8 cellular contexts compared by ENCODE assay signal in the genomic region with DNA sequence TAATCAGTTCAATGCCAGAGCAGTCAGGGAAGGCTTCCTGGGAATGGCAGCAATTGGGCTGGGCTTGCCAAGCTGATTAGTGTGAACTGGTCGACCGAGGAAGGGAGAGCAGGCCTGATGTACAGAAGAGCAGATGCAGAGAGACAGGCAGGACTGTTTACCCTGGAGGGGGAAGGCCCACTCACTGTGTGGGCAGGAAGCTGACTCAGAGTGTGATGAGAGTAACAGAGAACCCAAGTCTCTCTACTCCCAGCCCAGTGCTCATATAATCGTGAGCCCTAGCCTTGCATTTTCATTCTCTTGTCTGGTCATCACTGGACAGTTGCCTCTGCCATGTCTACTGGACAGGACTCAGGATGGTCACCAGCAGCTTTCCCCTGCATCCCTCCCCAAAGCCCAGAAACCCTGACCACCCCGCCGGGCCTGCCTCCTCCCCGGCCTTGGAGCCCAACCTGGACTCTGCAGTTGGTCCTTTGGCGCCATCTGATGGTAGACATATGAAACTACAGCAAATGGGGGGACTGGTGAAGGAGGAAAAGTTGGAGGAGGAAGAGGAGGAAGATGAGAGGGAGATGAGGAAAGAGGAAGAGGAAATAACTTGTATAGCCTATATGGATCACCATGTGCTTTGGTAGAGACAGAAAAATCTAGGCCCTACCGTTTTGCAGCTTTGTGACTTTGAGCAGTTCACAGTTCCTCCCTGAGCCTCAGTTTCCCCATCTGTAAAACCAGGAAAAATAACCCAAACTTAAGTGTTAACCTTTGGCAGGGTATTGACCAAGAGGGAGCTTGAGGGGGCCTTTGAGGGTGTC. TPM values are rescaled to one million over a fixed set of nuclear protein-coding genes. Genes with fewer than 3 reads are reported as not detected.
DNase-seq lines count a peak whose midpoint lies in the region; ATAC-seq, FAIRE-seq and TF ChIP-seq lines count a peak whose summit lies in the region.

No MANE protein-coding gene starts in this region.

- in situ Hi-C loops in GM12878 (cut with MboI): loop anchor here (5.0 kb wide), 1 partner anchor 189 kb away; no protein-coding TSS in a partner anchor

- SMC1A ChIA-PET in GM12878 (lab: Charles Lee; ENCODE audit: uncharacterized antibody, unreplicated experiment): interaction anchor here (2.1 to 5.2 kb wide), 3 partner anchors 166 to 176 kb away, joined by 6 to 80 read pairs (median 31); no protein-coding TSS in a partner anchor

- RAD21 ChIA-PET in GM12878 (lab: Charles Lee; ENCODE audit: unreplicated experiment): interaction anchor here (1.1 to 5.1 kb wide), 5 partner anchors 105 to 175 kb away, joined by 3 to 105 read pairs (median 7); no protein-coding TSS in a partner anchor

- TF ChIP-seq CTCF in GM12878 (IDR thresholded peaks at IDR 0.05 in 2 of 3, conservative IDR thresholded peaks at IDR 0.05 in 1 of 3; ENCODE audit: control insufficient read depth in 2 of 3, extremely low read depth in 1 of 3, insufficient read depth in 1 of 3, low read depth in 3 of 3, low read length in 3 of 3): peak; percentile 85 to 92 (median 88)

- H3K9me3 ChIP-seq in GM12878 (replicated peaks; ENCODE audit: control insufficient read depth, insufficient read depth, low read length): no peaks in the 10 kb centered on the region

- peak; percentile 98 for TF ChIP-seq RAD21 in GM12878 (IDR thresholded peaks at IDR 0.05; ENCODE audit: insufficient read depth, low read depth, low read length)

- peak; percentile 86 for FAIRE-seq in G401.6 (lab: Jason Lieb, UNC)
- peak; percentile 54 for FAIRE-seq in GM12878 (lab: Jason Lieb, UNC)

- H3K4me3 ChIP-seq in GM12878: no peak overlapping the region

- peaks cover 7% of the 10 kb centered on the region; the same call in 1 of the 2 replicates for H3K4me1 ChIP-seq in GM12878 (ENCODE audit: control insufficient read depth, insufficient read depth, low read length)

- H3K79me2 ChIP-seq in GM12878 (ENCODE audit: control insufficient read depth, insufficient read depth, low read length): no peaks in the 10 kb centered on the region

- H2AFZ ChIP-seq in GM12878 (ENCODE audit: control insufficient read depth, low read depth, low read length): no peak overlapping the region

- no peak for TF ChIP-seq POLR2A in GM12878 (IDR thresholded peaks at IDR 0.05; ENCODE audit: low read depth, low read length)

- CTCF ChIA-PET in GM12878 (lab: Yijun Ruan, JAX): interaction anchor here (0.6 to 17.9 kb wide), 13 partner anchors 8 to 740 kb away, joined by 3 to 571 read pairs (median 4); no protein-coding TSS in a partner anchor

- ATAC-seq in GM21825 (IDR thresholded peaks at IDR 0.05; ENCODE audit: unreplicated experiment): peak; percentile 98
- peak; percentile 97 for ATAC-seq in GM12878
- no peak for ATAC-seq in HG03520 (IDR thresholded peaks at IDR 0.05; ENCODE audit: unreplicated experiment)

- H4K20me1 ChIP-seq in GM12878 (ENCODE audit: control insufficient read depth, insufficient read depth): no peaks in the 10 kb centered on the region

- no peaks in the 10 kb centered on the region for H3K36me3 ChIP-seq in GM12878 (ENCODE audit: control insufficient read depth in 2 of 2, insufficient read depth in 2 of 2, low read length in 1 of 2)

- intact Hi-C loops in GM12878 (cut with micrococcal nuclease; ENCODE audit: unreplicated experiment): loop anchor here (1.0 to 2.0 kb wide), 2 partner anchors 167 to 176 kb away; no protein-coding TSS in a partner anchor

- POLR2A ChIA-PET in GM12878 (lab: Charles Lee): no interaction called here

- no peaks in the 10 kb centered on the region; a peak in 1 of 4 replicates for H3K27me3 ChIP-seq in GM12878 (replicated peaks in 1 of 2; ENCODE audit: control insufficient read depth in 2 of 2, insufficient read depth in 2 of 2, low read length in 1 of 2)

- TF ChIP-seq EP300 in GM12878 (IDR thresholded peaks at IDR 0.05; ENCODE audit: borderline replicate concordance in 1 of 2, control insufficient read depth in 1 of 2, low read depth in 2 of 2, low read length in 2 of 2): no peak

- H3K27ac ChIP-seq in GM12878 (ENCODE audit: control insufficient read depth, insufficient read depth): no peak overlapping the region

- DNase-seq in MV-4-11 (lab: John Stamatoyannopoulos, UW): peak; percentile 62
- peak; percentile 31 for DNase-seq in T-helper 9 cell
- peak; percentile 44 for DNase-seq in GM12878 (ENCODE audit: low read depth, low spot score)
- peak; percentile 80 for DNase-seq in inferior parietal cortex (ENCODE audit: extremely low spot score)
- DNase-seq in stimulated activated CD4-positive, alpha-beta T cell treated with anti-CD3 and anti-CD28 coated beads, Interleukin-2, amount 100 ng/mL, for 24 hours: peak; percentile 59 to 69

- H3K4me2 ChIP-seq in GM12878 (ENCODE audit: control insufficient read depth, insufficient read depth): no peak overlapping the region

- no peak overlapping the region for H3K9ac ChIP-seq in GM12878 (ENCODE audit: control insufficient read depth, insufficient read depth, low read length)

- 4% methylated on average over 8 of the region's 8 CpGs for WGBS in GM12878 (ENCODE audit: insufficient coverage, insufficient replicate concordance, low lambda C conversion rate, missing lambda C conversion rate)

- no TSS peak for BruUV-seq in GM12878 (replicated peaks; lab: Mats Ljungman, UMichigan)

TF ChIP-seq in GM12878, 131 proteins besides CTCF, POLR2A, EP300 and RAD21 (continues in another document):
- TF ChIP-seq MTA2 (IDR thresholded peaks at IDR 0.05; ENCODE audit: low read depth) (peak; percentile 25; the same call in 1 of the 2 replicates), RELA (IDR thresholded peaks at IDR 0.05; ENCODE audit: borderline replicate concordance, partially characterized antibody) (no peak), TBL1XR1 (IDR thresholded peaks at IDR 0.05; ENCODE audit: low read depth, low read length) (no peak), RUNX3 (IDR thresholded peaks at IDR 0.05; ENCODE audit: low read length) (peak; percentile 47; the same call in 1 of the 2 replicates), YY1 (IDR thresholded peaks at IDR 0.05; ENCODE audit: low read depth, low read length) (0 out of 2 replicates have a peak, but pooled peaks have one; percentile 36), ZNF217 (IDR thresholded peaks at IDR 0.05) (0 out of 2 replicates have a peak, but pooled peaks have one; percentile 43), JUNB (IDR thresholded peaks at IDR 0.05) (peak; percentile 64; the same call in 1 of the 2 replicates)
- TF ChIP-seq, protein P1, sequence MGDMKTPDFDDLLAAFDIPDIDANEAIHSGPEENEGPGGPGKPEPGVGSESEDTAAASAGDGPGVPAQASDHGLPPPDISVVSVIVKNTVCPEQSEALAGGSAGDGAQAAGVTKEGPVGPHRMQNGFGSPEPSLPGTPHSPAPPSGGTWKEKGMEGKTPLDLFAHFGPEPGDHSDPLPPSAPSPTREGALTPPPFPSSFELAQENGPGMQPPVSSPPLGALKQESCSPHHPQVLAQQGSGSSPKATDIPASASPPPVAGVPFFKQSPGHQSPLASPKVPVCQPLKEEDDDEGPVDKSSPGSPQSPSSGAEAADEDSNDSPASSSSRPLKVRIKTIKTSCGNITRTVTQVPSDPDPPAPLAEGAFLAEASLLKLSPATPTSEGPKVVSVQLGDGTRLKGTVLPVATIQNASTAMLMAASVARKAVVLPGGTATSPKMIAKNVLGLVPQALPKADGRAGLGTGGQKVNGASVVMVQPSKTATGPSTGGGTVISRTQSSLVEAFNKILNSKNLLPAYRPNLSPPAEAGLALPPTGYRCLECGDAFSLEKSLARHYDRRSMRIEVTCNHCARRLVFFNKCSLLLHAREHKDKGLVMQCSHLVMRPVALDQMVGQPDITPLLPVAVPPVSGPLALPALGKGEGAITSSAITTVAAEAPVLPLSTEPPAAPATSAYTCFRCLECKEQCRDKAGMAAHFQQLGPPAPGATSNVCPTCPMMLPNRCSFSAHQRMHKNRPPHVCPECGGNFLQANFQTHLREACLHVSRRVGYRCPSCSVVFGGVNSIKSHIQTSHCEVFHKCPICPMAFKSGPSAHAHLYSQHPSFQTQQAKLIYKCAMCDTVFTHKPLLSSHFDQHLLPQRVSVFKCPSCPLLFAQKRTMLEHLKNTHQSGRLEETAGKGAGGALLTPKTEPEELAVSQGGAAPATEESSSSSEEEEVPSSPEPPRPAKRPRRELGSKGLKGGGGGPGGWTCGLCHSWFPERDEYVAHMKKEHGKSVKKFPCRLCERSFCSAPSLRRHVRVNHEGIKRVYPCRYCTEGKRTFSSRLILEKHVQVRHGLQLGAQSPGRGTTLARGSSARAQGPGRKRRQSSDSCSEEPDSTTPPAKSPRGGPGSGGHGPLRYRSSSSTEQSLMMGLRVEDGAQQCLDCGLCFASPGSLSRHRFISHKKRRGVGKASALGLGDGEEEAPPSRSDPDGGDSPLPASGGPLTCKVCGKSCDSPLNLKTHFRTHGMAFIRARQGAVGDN (IDR thresholded peaks at IDR 0.05): no peak

RNA-seq across cellular contexts. Expression of gene PRDM11, which starts 43.4 kb away (rescaled TPM):
- 3.3 and 3.6 TPM in 2 replicates for total RNA-seq in GM12878 (2013; cell fraction: nucleolus; rRNA removed)
- total RNA-seq in GM12878 (2014; rRNA removed) (0.76 and 1.0 TPM in 2 replicates), GM12878 (2014; rRNA removed; fragmentation: Illumina TruSeq; extraction: Trizol) (0.54 and 0.97 TPM in 2 replicates), GM12878 (2021) (1.9 and 2.4 TPM in 2 replicates)
- 0.24 TPM for polyA plus RNA-seq in GM12878 (2011; ENCODE audit: low read depth)
- polyA plus RNA-seq in GM12878 (2011; rRNA removed) (0.53 and 0.56 TPM in 2 replicates), GM12878 (2014; fragmentation: Illumina TruSeq; extraction: Trizol) (0.21 and 0.65 TPM in 2 replicates), GM12878 (2014; fragmentation: Nextera tagmentation; extraction: Ambion mirVana) (under 1 TPM; 0.05 to 0.07 TPM), GM12878 (2014; rRNA removed) (0.55 and 1.1 TPM in 2 replicates), GM12878 (2016; fragmentation: Nextera tagmentation; extraction: Ambion mirVana) (under 1 TPM; 0.03 to 0.09 TPM)
- 0.70 and 1.3 TPM in 2 replicates for polyA plus RNA-seq in GM12878 (2011; cell fraction: cytosol; rRNA removed)
- 2.2 and 2.4 TPM in 2 replicates for polyA plus RNA-seq in GM12878 (2011; cell fraction: nucleus; rRNA removed)
- polyA plus RNA-seq in GM12878 (2012): 0.66 and 0.73 TPM in 2 replicates
- 1.2 and 1.9 TPM in 2 replicates for polyA minus RNA-seq in GM12878 (2011; rRNA and poly(A)+ RNA removed)
- 0.31 and 0.40 TPM in 2 replicates for polyA minus RNA-seq in GM12878 (2011; cell fraction: cytosol; rRNA and poly(A)+ RNA removed)
- polyA minus RNA-seq in GM12878 (2011; cell fraction: nucleus; rRNA and poly(A)+ RNA removed): 1.1 and 2.3 TPM in 2 replicates
